ENCODE assay signal across 8 cellular contexts in the genomic region with DNA sequence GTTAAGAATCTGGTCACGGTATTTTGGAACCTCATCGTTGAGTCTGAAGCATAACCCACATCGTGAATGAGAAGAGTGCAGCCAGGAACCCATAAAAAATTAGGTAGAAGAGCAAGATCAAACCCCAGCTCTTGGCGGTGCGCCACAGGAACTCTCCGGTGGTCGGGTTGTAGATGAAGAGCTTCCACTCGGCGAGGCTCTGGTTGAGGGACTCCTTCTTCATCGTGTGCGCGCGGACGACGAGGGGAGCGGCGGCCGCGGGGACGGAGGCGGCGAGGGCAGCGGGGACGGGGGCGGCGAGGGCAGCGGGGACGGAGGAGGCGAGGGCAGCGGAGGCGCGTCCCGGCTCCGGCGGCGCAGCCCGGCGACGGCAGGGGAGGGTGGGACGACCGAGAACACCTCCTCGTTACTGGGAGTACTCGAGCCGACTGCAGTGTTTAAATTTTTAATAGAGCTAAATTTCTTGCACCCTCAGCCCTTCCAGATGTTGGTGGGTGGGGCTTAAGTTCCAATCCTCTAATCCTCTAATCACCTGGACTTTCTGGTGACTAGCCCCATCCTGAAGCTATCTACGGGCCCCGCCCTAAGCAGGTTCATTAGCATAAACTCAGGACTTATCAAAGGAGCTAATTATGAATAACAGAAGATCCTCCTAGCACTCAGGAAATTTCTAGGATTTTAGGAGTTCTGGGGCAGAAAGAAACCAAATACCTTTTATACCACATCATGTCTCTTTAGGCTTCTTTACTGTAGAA. TPM values are rescaled to one million over a fixed set of nuclear protein-coding genes. Genes with fewer than 3 reads are reported as not detected.
DNase-seq lines count a peak whose midpoint lies in the region; ATAC-seq and TF ChIP-seq lines count a peak whose summit lies in the region.

No MANE protein-coding gene starts in this region.

- no peaks in the 10 kb centered on the region for H3K9me3 ChIP-seq in DOHH2 (ENCODE audit: control insufficient read depth, insufficient read depth, low read length)
- H3K9me3 ChIP-seq in right lobe of liver: no peaks in the 10 kb centered on the region

- ATAC-seq in right lobe of liver (peak; percentile 22 to 54 (median 37)), HG03469 (IDR thresholded peaks at IDR 0.05; ENCODE audit: unreplicated experiment) (no peak)

- no peaks in the 10 kb centered on the region for H3K79me2 ChIP-seq in DOHH2 (ENCODE audit: control insufficient read depth, low read length)

- no peaks in the 10 kb centered on the region for H3F3A ChIP-seq in DOHH2 (ENCODE audit: control insufficient read depth, insufficient read depth)

- peak overlapping the region; percentile 62 for H3K4me2 ChIP-seq in DOHH2 (ENCODE audit: low read length)

- no peak overlapping the region for H3K27ac ChIP-seq in DOHH2 (ENCODE audit: low read depth, low read length)
- no peak overlapping the region for H3K27ac ChIP-seq in brain microvascular endothelial cell
- H3K27ac ChIP-seq in right lobe of liver: no peak overlapping the region

- H3K4me1 Mint-ChIP-seq in type B pancreatic cell (ENCODE audit: unreplicated experiment): peaks cover 4% of the 10 kb centered on the region

- H4K20me1 ChIP-seq in DOHH2 (ENCODE audit: control insufficient read depth, insufficient read depth, low read depth, low read length): no peaks in the 10 kb centered on the region

- peaks cover 36% of the 10 kb centered on the region for H3K27me3 Mint-ChIP-seq in type B pancreatic cell

- in situ Hi-C loops in brain microvascular endothelial cell (cut with HindIII; ENCODE audit: low pct_ligation_motif_present, low sequenced_read_pairs): no loop called here

- peak; percentile 69 for DNase-seq in NCI-H82 treated with DMSO at 0.1 percent for 48 hours (lab: John Stamatoyannopoulos, UW; ENCODE audit: unreplicated experiment)
- DNase-seq in brain microvascular endothelial cell: no peak
- DNase-seq in right lobe of liver: peak in 1 of 3 donors; percentile 19
- DNase-seq in type B pancreatic cell (ENCODE audit: extremely low spot score, unreplicated experiment): no peak
- DNase-seq in HuH-7.5 (ENCODE audit: low spot score): no peak
- DNase-seq in NCI-H226: no peak

- no peaks in the 10 kb centered on the region for H3K9me3 Mint-ChIP-seq in type B pancreatic cell

- no peaks in the 10 kb centered on the region for H3K36me3 ChIP-seq in DOHH2 (ENCODE audit: control insufficient read depth, low read length)
- H3K36me3 ChIP-seq in brain microvascular endothelial cell (replicated peaks): no peaks in the 10 kb centered on the region
- no peaks in the 10 kb centered on the region for H3K36me3 ChIP-seq in right lobe of liver

- TF ChIP-seq POLR2A in right lobe of liver (IDR thresholded peaks at IDR 0.05): no peak

- H3K27ac Mint-ChIP-seq in type B pancreatic cell: no peak overlapping the region

- H3K4me3 ChIP-seq in DOHH2 (ENCODE audit: low read length): peak overlapping the region; percentile 66
- peak overlapping the region; percentile 40 for H3K4me3 ChIP-seq in brain microvascular endothelial cell (ENCODE audit: low read depth, low read length)
- peak overlapping the region in 2 of 3 donors; percentile 5 to 31 for H3K4me3 ChIP-seq in right lobe of liver

- H3K4me1 ChIP-seq in DOHH2 (ENCODE audit: control insufficient read depth, low read length) (0 out of 2 replicates have a peak, but pooled peaks cover 2% of the 10 kb centered on the region), right lobe of liver (no peaks in the 10 kb centered on the region)

- H3K4me3 Mint-ChIP-seq in type B pancreatic cell: peak overlapping the region; percentile 85

- H3K9me2 ChIP-seq in DOHH2 (replicated peaks; ENCODE audit: control insufficient read depth, low read length): no peaks in the 10 kb centered on the region

- intact Hi-C loops in right lobe of liver (cut with DNase I): no loop called here

- H3K27me3 ChIP-seq in DOHH2 (ENCODE audit: control insufficient read depth, low read length) (peaks cover 40% of the 10 kb centered on the region), brain microvascular endothelial cell (replicated peaks) (peaks cover 5% of the 10 kb centered on the region), right lobe of liver (peaks cover 0 to 3% of the 10 kb centered on the region in 2 donors)

- no peaks in the 10 kb centered on the region for H3K36me3 Mint-ChIP-seq in type B pancreatic cell

- WGBS in right lobe of liver (ENCODE audit: insufficient coverage, low coverage, low lambda C conversion rate, missing lambda C conversion rate): 2% methylated on average over 5 of the region's 46 CpGs

- TF ChIP-seq CTCF in DOHH2 (IDR thresholded peaks at IDR 0.05; ENCODE audit: low read depth, low read length, poor library complexity, severe bottlenecking) (no peak), brain microvascular endothelial cell (IDR thresholded peaks at IDR 0.05; ENCODE audit: low read depth, low read length, missing control alignments) (no peak), right lobe of liver (IDR thresholded peaks at IDR 0.05) (no peak), type B pancreatic cell (conservative IDR thresholded peaks at IDR 0.05) (no peak)

RNA-seq across cellular contexts. Expression of gene PAPOLG, which starts 20.4 kb away (rescaled TPM):
- total RNA-seq in right lobe of liver (1 to 10 TPM; 3.6 to 5.9 (median 4.2) TPM), type B pancreatic cell (ENCODE audit: low replicate concordance) (16.2 and 20.9 TPM in 2 replicates)
